32 cellular contexts compared by ENCODE assay signal in the genomic region with DNA sequence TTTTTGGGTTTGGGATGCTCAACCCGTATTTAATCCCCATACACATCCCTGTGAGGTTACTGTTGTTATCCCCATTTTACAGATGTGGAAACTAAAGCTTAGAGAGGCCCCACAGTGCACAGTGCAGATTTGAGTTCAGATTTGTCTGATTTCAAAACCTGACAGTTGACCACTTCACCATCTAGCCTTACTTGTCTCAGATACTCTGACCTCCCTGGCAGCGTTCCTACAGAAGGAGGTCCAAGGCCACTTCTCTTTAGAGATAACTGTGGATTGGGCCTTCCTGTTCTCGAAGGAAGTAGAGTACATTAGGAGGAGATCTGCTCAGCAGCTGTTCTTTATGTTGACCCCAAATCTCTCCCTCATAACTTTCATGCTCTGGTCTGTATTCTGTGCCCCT.
"Had no signal": no experiment of that assay in that cellular context is flagged by ENCODE, and none has a peak within 500 bp of the region (broad histone marks: within the 10 kb centered on the region; RNA-seq: fewer than 3 reads in every experiment).

No MANE protein-coding gene starts in this region.

- H3K4me1 Mint-ChIP-seq: activated naive CD8-positive, alpha-beta T cell treated with anti-CD3 and anti-CD28 coated beads for 36 hours; naive B cell; neural crest cell; T-helper 17 cell had no signal

- H3K4me3 ChIP-seq: esophagus squamous epithelium, heart right ventricle, left ventricle myocardium inferior, pancreas, prostate gland, skin epidermis, stomach, thyroid gland, upper lobe of left lung had no signal

- H3K27me3 Mint-ChIP-seq: activated naive CD8-positive, alpha-beta T cell treated with anti-CD3 and anti-CD28 coated beads for 36 hours; dendritic cell treated with granulocyte-macrophage colony-stimulating factor and Interleukin-4, amounts not matched to agents 40 ng/mL and 50 ng/mL, for 4 days; naive B cell; T-helper 17 cell had no signal

- H3K9me3 ChIP-seq: esophagus squamous epithelium, heart right ventricle, left ventricle myocardium inferior, pancreas, prostate gland, stomach, thyroid gland, upper lobe of left lung had no signal

- DNase-seq: activated CD4-positive, alpha-beta T cell treated with anti-CD3 and anti-CD28 coated beads for 4 hours; activated CD4-positive, alpha-beta T cell treated with anti-CD3 and anti-CD28 coated beads, Interleukin-2, amount 50 U/mL, for 4 hours; activated effector memory CD4-positive, alpha-beta T cell treated with Interleukin-2 at 50 U/mL for 16 hours; activated naive CD4-positive, alpha-beta T cell treated with Interleukin-2 at 50 U/mL for 16 hours; activated naive CD8-positive, alpha-beta T cell treated with anti-CD3 and anti-CD28 coated beads for 36 hours; amygdala; central memory CD4-positive, alpha-beta T cell; esophagus squamous epithelium; foreskin melanocyte; heart right ventricle; left ventricle myocardium inferior; mammary epithelial cell; naive B cell; nucleus accumbens; pancreas; retina; stimulated activated CD4-positive, alpha-beta T cell treated with anti-CD3 and anti-CD28 coated beads, Interleukin-12 subunit alpha, Interleukin-12 subunit beta, amount 100 ng/mL, for 4 hours; stimulated activated CD4-positive, alpha-beta T cell treated with anti-CD3 and anti-CD28 coated beads, Interleukin-4, amount 100 ng/mL, for 1 hour; stomach; SW 1271; T-helper 17 cell; T1000; thyroid gland; upper lobe of left lung had no signal

- H3K9me3 Mint-ChIP-seq: activated naive CD8-positive, alpha-beta T cell treated with anti-CD3 and anti-CD28 coated beads for 36 hours; dendritic cell treated with granulocyte-macrophage colony-stimulating factor and Interleukin-4, amounts not matched to agents 40 ng/mL and 50 ng/mL, for 4 days; naive B cell; neural crest cell had no signal

- FAIRE-seq: endometrium, islet of Langerhans, pancreas had no signal

- H3K4me3 Mint-ChIP-seq: activated naive CD8-positive, alpha-beta T cell treated with anti-CD3 and anti-CD28 coated beads for 36 hours; dendritic cell treated with granulocyte-macrophage colony-stimulating factor and Interleukin-4, amounts not matched to agents 40 ng/mL and 50 ng/mL, for 4 days; naive B cell; neural crest cell; T-helper 17 cell had no signal

- H3K27ac Mint-ChIP-seq: activated naive CD8-positive, alpha-beta T cell treated with anti-CD3 and anti-CD28 coated beads for 36 hours; dendritic cell treated with granulocyte-macrophage colony-stimulating factor and Interleukin-4, amounts not matched to agents 40 ng/mL and 50 ng/mL, for 4 days; T-helper 17 cell had no signal

- ATAC-seq: sciatic nerve, T-helper 17 cell had no signal

- H3K27ac ChIP-seq: epithelial cell of prostate, esophagus squamous epithelium, heart right ventricle, left ventricle myocardium inferior, pancreas, prostate gland, skin epidermis, stomach, thyroid gland, upper lobe of left lung had no signal

- H3K27me3 ChIP-seq: esophagus squamous epithelium, heart right ventricle, pancreas, stomach, thyroid gland, upper lobe of left lung had no signal

- H3K4me1 ChIP-seq: esophagus squamous epithelium, pancreas, prostate gland, stomach, thyroid gland, upper lobe of left lung had no signal
